12 cellular contexts compared by ENCODE assay signal in genomic region chr7:22841954-22842353, GRCh38. TPM values are rescaled to one million over a fixed set of nuclear protein-coding genes. Genes with fewer than 3 reads are reported as not detected.
DNase-seq lines count a peak whose midpoint lies in the region; ATAC-seq and TF ChIP-seq lines count a peak whose summit lies in the region.
"Had no signal": no experiment of that assay in that cellular context is flagged by ENCODE, and none has a peak within 500 bp of the region (broad histone marks: within the 10 kb centered on the region; RNA-seq: fewer than 3 reads in every experiment).

No MANE protein-coding gene starts in this region.

- no peaks in the 10 kb centered on the region for H3K27me3 ChIP-seq in BLaER1 treated with 17β-estradiol and CSF1 and Interleukin-3, amounts not matched to agents 10 nM and 100 nM
- no peaks in the 10 kb centered on the region for H3K27me3 ChIP-seq in sigmoid colon

- TF ChIP-seq CTCF in sigmoid colon (IDR thresholded peaks at IDR 0.05), result no peak

- H3K4me2 ChIP-seq in BLaER1 treated with 17β-estradiol and CSF1 and Interleukin-3, amounts not matched to agents 10 nM and 100 nM, result peak overlapping the region in 8 of 11 experiments; percentile 1 to 58 (median 45); a peak in 12 of 22 replicates

- intact Hi-C loops in sigmoid colon (cut with DNase I), result no loop called here

- no peaks in the 10 kb centered on the region for H3K36me3 ChIP-seq in BLaER1 treated with 17β-estradiol and CSF1 and Interleukin-3, amounts not matched to agents 10 nM and 100 nM
- no peaks in the 10 kb centered on the region for H3K36me3 ChIP-seq in sigmoid colon

- TF ChIP-seq EP300 in sigmoid colon (IDR thresholded peaks at IDR 0.05), result no peak

- peak overlapping the region in 1 of 11 experiments; percentile 37; a peak in 2 of 22 replicates for H3K9ac ChIP-seq in BLaER1 treated with 17β-estradiol and CSF1 and Interleukin-3, amounts not matched to agents 10 nM and 100 nM

- H3K27ac ChIP-seq in BLaER1 treated with 17β-estradiol and CSF1 and Interleukin-3, amounts not matched to agents 10 nM and 100 nM, result no peak overlapping the region
- H3K27ac ChIP-seq in sigmoid colon, result peak overlapping the region; percentile 22 to 76 (median 56)

- peaks cover 5 to 16% (median 8%) of the 10 kb centered on the region in 10 experiments; a peak in 13 of 20 replicates for H3K4me1 ChIP-seq in BLaER1 treated with 17β-estradiol and CSF1 and Interleukin-3, amounts not matched to agents 10 nM and 100 nM
- no peaks in the 10 kb centered on the region for H3K4me1 ChIP-seq in sigmoid colon

- H4K20me1 ChIP-seq in BLaER1 treated with 17β-estradiol and CSF1 and Interleukin-3, amounts not matched to agents 10 nM and 100 nM, result no peaks in the 10 kb centered on the region

- no peak for ATAC-seq in HG02759 (IDR thresholded peaks at IDR 0.05; ENCODE audit: unreplicated experiment)
- ATAC-seq: esophagus mucosa, left colon had no signal

- H3K9me3 ChIP-seq in BLaER1 treated with 17β-estradiol and CSF1 and Interleukin-3, amounts not matched to agents 10 nM and 100 nM (replicated peaks in 1 of 11), result no peaks in the 10 kb centered on the region
- H3K9me3 ChIP-seq in sigmoid colon, result no peaks in the 10 kb centered on the region

- 62 to 86% methylated on average over 10 of the region's 10 CpGs for WGBS in sigmoid colon, 2 donors

- H3K4me3 ChIP-seq in BLaER1 treated with 17β-estradiol and CSF1 and Interleukin-3, amounts not matched to agents 10 nM and 100 nM, result no peak overlapping the region
- no peak overlapping the region for H3K4me3 ChIP-seq in sigmoid colon

- DNase-seq in NCI-H82 treated with DMSO at 0.1 percent for 48 hours (lab: John Stamatoyannopoulos, UW; ENCODE audit: unreplicated experiment), result peak; percentile 13
- peak; percentile 93 for DNase-seq in foreskin melanocyte
- peak; percentile 82 for DNase-seq in sigmoid colon
- DNase-seq in COR-L47 (lab: John Stamatoyannopoulos, UW), result no peak
- DNase-seq in CD1c-positive myeloid dendritic cell (ENCODE audit: extremely low spot score), result no peak
- no peak for DNase-seq in HCEC 1CT
- DNase-seq: CD4-positive, alpha-beta memory T cell; RPMI8226 had no signal

- no peak for TF ChIP-seq POLR2A in sigmoid colon (IDR thresholded peaks at IDR 0.05)

RNA-seq across cellular contexts. Expression of gene TOMM7, which starts 19.3 kb away (rescaled TPM):
- 100 to 1,000 TPM; 148 to 341 (median 277) TPM for total RNA-seq in sigmoid colon
- polyA plus RNA-seq in sigmoid colon, result 100 to 1,000 TPM; 324 to 625 (median 452) TPM

Comparison
In these comparisons a context has a peak if more than half of its experiments do, and no peak if none do; other contexts are left out.
1. H3K27ac ChIP-seq: peak in sigmoid colon (4 of 4); none in BLaER1 treated with 17β-estradiol and CSF1 and Interleukin-3, amounts not matched to agents 10 nM and 100 nM (0 of 11).
2. DNase-seq: peak in NCI-H82 treated with DMSO at 0.1 percent for 48 hours (single experiment), foreskin melanocyte (single experiment) and sigmoid colon (single experiment); none in COR-L47 (single experiment), CD1c-positive myeloid dendritic cell (single experiment) and HCEC 1CT (single experiment).